In the genomic region with DNA sequence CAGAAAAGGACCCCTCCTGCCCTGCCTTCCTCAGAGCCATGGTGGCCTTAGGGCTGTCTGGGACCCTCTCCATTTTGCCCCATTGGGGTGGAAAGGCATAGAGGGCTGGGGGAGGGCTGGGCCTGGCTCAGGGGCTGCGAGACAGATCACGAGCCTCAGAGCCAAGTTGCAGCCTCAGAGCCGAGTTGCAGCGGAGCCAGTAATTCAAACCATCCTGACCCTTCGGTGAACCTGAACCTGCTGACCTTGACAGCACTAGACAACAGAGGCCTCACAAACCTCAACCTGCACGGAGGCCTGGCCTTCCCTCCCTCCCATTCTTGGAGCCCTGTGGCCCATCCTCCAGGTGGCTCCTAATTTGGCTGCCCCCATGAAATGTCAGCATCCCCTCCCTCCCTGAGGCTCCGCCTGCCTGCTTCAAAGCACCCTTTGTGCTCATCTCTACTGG, we compare ENCODE assay signal across 21 cellular contexts. TPM values are rescaled to one million over a fixed set of nuclear protein-coding genes. Genes with fewer than 3 reads are reported as not detected.
DNase-seq lines count a peak whose midpoint lies in the region; ATAC-seq and FAIRE-seq lines count a peak whose summit lies in the region.
"Had no signal": no experiment of that assay in that cellular context is flagged by ENCODE, and none has a peak within 500 bp of the region (broad histone marks: within the 10 kb centered on the region; RNA-seq: fewer than 3 reads in every experiment).

No MANE protein-coding gene starts in this region.

- H3K4me3 ChIP-seq in small intestine (ENCODE audit: low read depth in 1 of 2, low read length in 2 of 2), result no peak overlapping the region
- H3K4me3 ChIP-seq: GM23338, Peyer's patch had no signal

- H3K4me1 ChIP-seq in small intestine (ENCODE audit: control insufficient read depth in 2 of 2, insufficient read depth in 1 of 2, low read depth in 1 of 2, low read length in 1 of 2), result no peaks in the 10 kb centered on the region
- H3K4me1 ChIP-seq: Peyer's patch had no signal

- H3K36me3 Mint-ChIP-seq in activated naive CD4-positive, alpha-beta T cell treated with anti-CD3 and anti-CD28 coated beads, Interleukin-2, amount 50 U/mL, for 72 hours, result no peaks in the 10 kb centered on the region
- H3K36me3 Mint-ChIP-seq: CD14-positive monocyte, IgD-negative memory B cell had no signal

- no peak overlapping the region for H3K27ac ChIP-seq in small intestine (ENCODE audit: low read depth in 1 of 2, low read length in 1 of 2)
- H3K27ac ChIP-seq: Peyer's patch had no signal

- DNase-seq in COLO829 (ENCODE audit: low spot score) (peak; percentile 36), NCI-H526 treated with DMSO at 0.1 percent for 48 hours (lab: John Stamatoyannopoulos, UW) (peak; percentile 8), left kidney (ENCODE audit: low read depth, low spot score) (peak; percentile 92), posterior vena cava (ENCODE audit: low spot score) (peak; percentile 45), small intestine (no peak)
- no peak for DNase-seq in activated naive CD4-positive, alpha-beta T cell treated with anti-CD3 and anti-CD28 coated beads, Interleukin-2, amount 50 U/mL, for 72 hours (ENCODE audit: low spot score in 2 of 2)
- DNase-seq: NCI-H1105, NCI-H146, NCI-H2029, NCI-H226, NCI-H510A treated with DMSO at 0.1 percent for 48 hours, Peyer's patch had no signal

- H3K9me3 ChIP-seq in small intestine (ENCODE audit: control insufficient read depth, low read depth), result no peaks in the 10 kb centered on the region
- H3K9me3 ChIP-seq: Peyer's patch had no signal

- H3K36me3 ChIP-seq in small intestine (ENCODE audit: control insufficient read depth in 2 of 2, insufficient read depth in 2 of 2, low read length in 2 of 2), result no peaks in the 10 kb centered on the region
- H3K36me3 ChIP-seq: Peyer's patch had no signal

- no peak for FAIRE-seq in small intestine (lab: Jason Lieb, UNC)
- FAIRE-seq: A204.1 had no signal

- H3K27ac Mint-ChIP-seq in activated naive CD4-positive, alpha-beta T cell treated with anti-CD3 and anti-CD28 coated beads, Interleukin-2, amount 50 U/mL, for 72 hours, result no peak overlapping the region
- H3K27ac Mint-ChIP-seq: CD14-positive monocyte, GM23338 had no signal

- WGBS in small intestine, 3 donors, result 53 to 65% (median 58%) methylated on average over 7 of the region's 7 CpGs

- H3K27me3 ChIP-seq in small intestine (ENCODE audit: control insufficient read depth in 2 of 2, insufficient read depth in 2 of 2, low read length in 2 of 2), result no peaks in the 10 kb centered on the region
- H3K27me3 ChIP-seq: Peyer's patch had no signal

- intact Hi-C loops in posterior vena cava (cut with DNase I), result no loop called here

- no peak for ATAC-seq in GM21529 (IDR thresholded peaks at IDR 0.05; ENCODE audit: unreplicated experiment)
- no peak for ATAC-seq in HG03097 (IDR thresholded peaks at IDR 0.05; ENCODE audit: low FRiP score, unreplicated experiment)
- no peak for ATAC-seq in activated naive CD4-positive, alpha-beta T cell treated with anti-CD3 and anti-CD28 coated beads, Interleukin-2, amount 50 U/mL, for 72 hours
- ATAC-seq: GM23338, HCT116, SK-N-SH treated with all-trans-retinoic acid at 6 μM for 48 hours had no signal

- no peaks in the 10 kb centered on the region for H3K9me3 Mint-ChIP-seq in activated naive CD4-positive, alpha-beta T cell treated with anti-CD3 and anti-CD28 coated beads, Interleukin-2, amount 50 U/mL, for 72 hours
- H3K9me3 Mint-ChIP-seq: GM23338 had no signal

RNA-seq across cellular contexts. Expression of a gene that starts 45.4 kb away (rescaled TPM):
- total RNA-seq in posterior vena cava, result not detected
- polyA plus RNA-seq in small intestine, result not detected
- not detected for total RNA-seq in activated naive CD4-positive, alpha-beta T cell treated with anti-CD3 and anti-CD28 coated beads, Interleukin-2, amount 50 U/mL, for 72 hours
- total RNA-seq: GM23338, OCI-LY7, Peyer's patch had no signal
- polyA plus RNA-seq: CD14-positive monocyte, GM23338, IgD-negative memory B cell had no signal

Comparison
In these comparisons a context has a peak if more than half of its experiments do, and no peak if none do; other contexts are left out.
1. DNase-seq: peak in COLO829 (single experiment), NCI-H526 treated with DMSO at 0.1 percent for 48 hours (single experiment), left kidney (single experiment) and posterior vena cava (single experiment); none in small intestine (single experiment) and activated naive CD4-positive, alpha-beta T cell treated with anti-CD3 and anti-CD28 coated beads, Interleukin-2, amount 50 U/mL, for 72 hours (0 of 2).